Comparison of ENCODE assay signal across 30 cellular contexts in genomic region chr16:66691234-66691633, GRCh38. TPM values are rescaled to one million over a fixed set of nuclear protein-coding genes. Genes with fewer than 3 reads are reported as not detected.
DNase-seq lines count a peak whose midpoint lies in the region; ATAC-seq, FAIRE-seq and TF ChIP-seq lines count a peak whose summit lies in the region.
"Had no signal": no experiment of that assay in that cellular context is flagged by ENCODE, and none has a peak within 500 bp of the region (broad histone marks: within the 10 kb centered on the region; RNA-seq: fewer than 3 reads in every experiment).

No MANE protein-coding gene starts in this region.

- dilution Hi-C loops in keratinocyte (cut with MboI; ENCODE audit: extremely low pct_ligation_motif_present, low sequenced_read_pairs) = no loop called here

- FAIRE-seq in keratinocyte (lab: Jason Lieb, UNC) (no peak), small intestine (lab: Jason Lieb, UNC) (no peak)
- FAIRE-seq: GM12891, GM19239, H54, RCC 7860 had no signal

- no peak overlapping the region for H2AFZ ChIP-seq in keratinocyte (ENCODE audit: control insufficient read depth, low read length)

- no peak overlapping the region for H3K27ac ChIP-seq in keratinocyte (ENCODE audit: control insufficient read depth, insufficient read depth, low read length)
- H3K27ac ChIP-seq in small intestine (ENCODE audit: low read depth in 1 of 2, low read length in 1 of 2) = peak overlapping the region in 1 of 2 donors; percentile 78
- H3K27ac ChIP-seq: HL-60 had no signal

- H3K4me1 ChIP-seq in keratinocyte (ENCODE audit: control insufficient read depth, extremely low read depth, insufficient read depth, low read length) (peaks cover 29% of the 10 kb centered on the region), small intestine (ENCODE audit: control insufficient read depth in 2 of 2, insufficient read depth in 1 of 2, low read depth in 1 of 2, low read length in 1 of 2) (peaks cover 3 to 8% of the 10 kb centered on the region in 2 donors)

- TF ChIP-seq CTCF in Calu3 (IDR thresholded peaks at IDR 0.05; ENCODE audit: unreplicated experiment) (no peak), WTC11 (IDR thresholded peaks at IDR 0.05) (no peak), keratinocyte (optimal IDR thresholded peaks at IDR 0.05 in 1 of 3, IDR thresholded peaks at IDR 0.05 in 1 of 3, conservative IDR thresholded peaks at IDR 0.05 in 1 of 3; ENCODE audit: extremely low read depth in 1 of 3, insufficient read depth in 2 of 3, low read length in 3 of 3) (no peak), GM20000 (IDR thresholded peaks at IDR 0.05; ENCODE audit: extremely low read depth, missing control alignments) (no peak)

- no peak overlapping the region for H3K9ac ChIP-seq in keratinocyte (ENCODE audit: control insufficient read depth, extremely low read depth, insufficient read depth, low read length)
- H3K9ac ChIP-seq: SK-N-SH had no signal

- BruUV-seq in Calu3 (replicated peaks; lab: Mats Ljungman, UMichigan) = no TSS peak

- H3K4me3 Mint-ChIP-seq in Calu3 (ENCODE audit: low read depth, unreplicated experiment) = no peak overlapping the region
- H3K4me3 Mint-ChIP-seq in WTC11 = no peak overlapping the region
- H3K4me3 Mint-ChIP-seq: CD4-positive, alpha-beta memory T cell had no signal

- DNase-seq in Calu3 = no peak
- DNase-seq in WTC11 (ENCODE audit: low spot score) = no peak
- DNase-seq in keratinocyte (ENCODE audit: low read depth, low spot score) = no peak
- peak; percentile 69 for DNase-seq in small intestine
- DNase-seq in retina = no peak
- DNase-seq in GM20000 (ENCODE audit: low spot score) = no peak
- DNase-seq in activated gamma-delta T cell (lab: John Stamatoyannopoulos, UW) = no peak
- DNase-seq: C1 segment of cervical spinal cord; CD4-positive, alpha-beta memory T cell; COR-L47; DMS 273 treated with DMSO at 0.1 percent for 48 hours; DMS79; EL; GF-D8; Karpas-422; MV-4-11; NCI-H1105; NCI-H1436 treated with DMSO at 0.1 percent for 48 hours; NCI-H187 treated with DMSO at 0.1 percent for 48 hours; NCI-H446 treated with DMSO at 0.1 percent for 48 hours; NCI-H526; NCI-H82; SK-N-SH; SW 1271 had no signal

- H3K4me1 Mint-ChIP-seq in Calu3 (ENCODE audit: low read depth, unreplicated experiment) (peaks cover 42% of the 10 kb centered on the region), WTC11 (peaks cover 53% of the 10 kb centered on the region)

- H3K4me3 ChIP-seq in keratinocyte (ENCODE audit: control insufficient read depth in 2 of 3, extremely low read depth in 1 of 3, insufficient read depth in 2 of 3, low read depth in 1 of 3, low read length in 3 of 3) (no peak overlapping the region), small intestine (ENCODE audit: low read depth in 1 of 2, low read length in 2 of 2) (no peak overlapping the region)

- no peak for ATAC-seq in WTC11
- ATAC-seq in GM18505 (IDR thresholded peaks at IDR 0.05; ENCODE audit: unreplicated experiment) = no peak

- H3K36me3 Mint-ChIP-seq in Calu3 (ENCODE audit: insufficient read depth, unreplicated experiment) (peaks cover 30% of the 10 kb centered on the region), WTC11 (no peaks in the 10 kb centered on the region)
- H3K36me3 Mint-ChIP-seq: CD4-positive, alpha-beta memory T cell had no signal

- H3K79me2 ChIP-seq in keratinocyte (ENCODE audit: control insufficient read depth, insufficient read depth, low read length) = peaks cover 51% of the 10 kb centered on the region

- H3K4me2 ChIP-seq in keratinocyte (ENCODE audit: control insufficient read depth, extremely low read depth, insufficient read depth, low read depth, low read length) = peak overlapping the region; percentile 25
- H3K4me2 ChIP-seq: SK-N-SH had no signal

- POLR2A ChIA-PET in WTC11 (lab: Charles Lee) = no interaction called here

- H3K27me3 Mint-ChIP-seq in Calu3 (ENCODE audit: unreplicated experiment) (no peaks in the 10 kb centered on the region), WTC11 (ENCODE audit: low read depth) (no peaks in the 10 kb centered on the region)

- CTCF ChIA-PET in Calu3 (lab: Charles Lee) (interaction anchor here (1.1 to 1.8 kb wide), 2 partner anchors 40 to 80 kb away, joined by 3 to 5 read pairs; no protein-coding TSS in a partner anchor), WTC11 (lab: Charles Lee) (interaction anchor here (1.0 to 4.6 kb wide), 5 partner anchors 28 to 139 kb away, joined by 3 to 24 read pairs (median 5); partner anchors contain the start of genes DYNC1LI2 and NAE1)

- intact Hi-C loops in Calu3 (cut with micrococcal nuclease; ENCODE audit: unreplicated experiment) = loop anchor here (10.0 kb wide), 1 partner anchor 76 kb away; no protein-coding TSS in a partner anchor

- TF ChIP-seq POLR2A in GM18505 (IDR thresholded peaks at IDR 0.05; ENCODE audit: borderline replicate concordance, extremely low read depth, insufficient read depth, insufficient read length) = no peak

- 25 to 57% (median 36%) methylated on average over 6 of the region's 6 CpGs for WGBS in small intestine, 3 donors

- no peaks in the 10 kb centered on the region for H3K9me3 ChIP-seq in keratinocyte (ENCODE audit: control insufficient read depth, low read depth, low read length)
- no peaks in the 10 kb centered on the region for H3K9me3 ChIP-seq in small intestine (ENCODE audit: control insufficient read depth, low read depth)
- H3K9me3 ChIP-seq: SK-N-SH had no signal

- H3K36me3 ChIP-seq in keratinocyte (ENCODE audit: control insufficient read depth in 2 of 2, extremely low read depth in 1 of 2, insufficient read depth in 2 of 2, low read length in 2 of 2) (no peaks in the 10 kb centered on the region), small intestine (ENCODE audit: control insufficient read depth in 2 of 2, insufficient read depth in 2 of 2, low read length in 2 of 2) (no peaks in the 10 kb centered on the region)

- H4K20me1 ChIP-seq in keratinocyte (ENCODE audit: control insufficient read depth, extremely low read depth, insufficient read depth, low read length) = no peaks in the 10 kb centered on the region

- H3K27ac Mint-ChIP-seq in Calu3 (ENCODE audit: unreplicated experiment) (peak overlapping the region; percentile 27), WTC11 (0 out of 2 replicates have a peak overlapping the region, but pooled peaks have one; percentile 12)
- H3K27ac Mint-ChIP-seq: CD4-positive, alpha-beta memory T cell had no signal

- H3K9me1 ChIP-seq in keratinocyte (ENCODE audit: control insufficient read depth, extremely low read depth, insufficient read depth, low read length) = peaks cover 2% of the 10 kb centered on the region

- H3K27me3 ChIP-seq in keratinocyte (ENCODE audit: control insufficient read depth, extremely low read depth, insufficient read depth, low read length) = no peaks in the 10 kb centered on the region
- H3K27me3 ChIP-seq in small intestine (ENCODE audit: control insufficient read depth in 2 of 2, insufficient read depth in 2 of 2, low read length in 2 of 2) = no peaks in the 10 kb centered on the region

- H3K9me3 Mint-ChIP-seq in Calu3 (ENCODE audit: low read depth, unreplicated experiment) (no peaks in the 10 kb centered on the region), WTC11 (no peaks in the 10 kb centered on the region)
- H3K9me3 Mint-ChIP-seq: CD4-positive, alpha-beta memory T cell had no signal

TF ChIP-seq in WTC11, 78 proteins besides CTCF, POLR2A, EP300 and RAD21 (continues in another document):
- TF ChIP-seq PRRX2 (CRISPR knock-in tag; IDR thresholded peaks at IDR 0.05) (no peak), KAT7 (CRISPR knock-in tag; IDR thresholded peaks at IDR 0.05; ENCODE audit: borderline replicate concordance) (no peak), ZNF423 (CRISPR knock-in tag; IDR thresholded peaks at IDR 0.05) (no peak), MYBL2 (CRISPR knock-in tag; IDR thresholded peaks at IDR 0.05) (no peak), ZNF671 (CRISPR knock-in tag; IDR thresholded peaks at IDR 0.05) (no peak), STAT6 (CRISPR knock-in tag; conservative IDR thresholded peaks at IDR 0.05; ENCODE audit: low read depth) (no peak), FOXP1 (CRISPR knock-in tag; IDR thresholded peaks at IDR 0.05; ENCODE audit: borderline replicate concordance) (no peak), ATF1 (CRISPR knock-in tag; IDR thresholded peaks at IDR 0.05) (no peak), ZNF121 (CRISPR knock-in tag; IDR thresholded peaks at IDR 0.05) (no peak), ZNF416 (CRISPR knock-in tag; IDR thresholded peaks at IDR 0.05) (no peak), JUN (CRISPR knock-in tag; IDR thresholded peaks at IDR 0.05) (no peak), RELA (CRISPR knock-in tag; IDR thresholded peaks at IDR 0.05; ENCODE audit: borderline replicate concordance) (no peak), TP53 (CRISPR knock-in tag; IDR thresholded peaks at IDR 0.05) (no peak), NFYB (CRISPR knock-in tag; conservative IDR thresholded peaks at IDR 0.05; ENCODE audit: low read depth) (no peak)

RNA-seq across cellular contexts. Expression of gene CMTM4, which starts 5.3 kb away (rescaled TPM):
- 79.6 and 110 TPM in 2 replicates for total RNA-seq in Calu3 (2022)
- 56.2 to 60.6 TPM (median 58.5 TPM) in 3 replicates for total RNA-seq in WTC11 (2021)
- 18.0 to 25.1 TPM (median 23.1 TPM) in 3 replicates for polyA plus RNA-seq in keratinocyte
- 4.4 TPM for polyA plus RNA-seq in keratinocyte (2011; ENCODE audit: low read depth)
- 18.2 and 22.7 TPM in 2 replicates for polyA plus RNA-seq in keratinocyte (2011; cell fraction: cytosol; rRNA removed)
- polyA plus RNA-seq in keratinocyte (2011; cell fraction: nucleus; rRNA removed) = 43.4 and 45.6 TPM in 2 replicates
- 14.5 and 15.8 TPM in 2 replicates for polyA plus RNA-seq in keratinocyte (2012; ENCODE audit: low replicate concordance)
- 30.8 to 60.5 TPM (median 46.1 TPM) in 3 replicates for polyA minus RNA-seq in keratinocyte
- 37.2 TPM for polyA minus RNA-seq in keratinocyte (2011; cell fraction: cytosol; rRNA and poly(A)+ RNA removed)
- polyA minus RNA-seq in keratinocyte (2011; cell fraction: nucleus; rRNA and poly(A)+ RNA removed) = 41.9 and 58.3 TPM in 2 replicates
- 10 to 100 TPM; 21.1 to 48.9 (median 37.1) TPM for polyA plus RNA-seq in small intestine
